ENCODE assay signal across 8 cellular contexts in genomic region chr7:128381161-128381821, GRCh38. TPM values are rescaled to one million over a fixed set of nuclear protein-coding genes. Genes with fewer than 3 reads are reported as not detected.
DNase-seq lines count a peak whose midpoint lies in the region; ATAC-seq, FAIRE-seq and TF ChIP-seq lines count a peak whose summit lies in the region.

No MANE protein-coding gene starts in this region.

- TF ChIP-seq EP300 in stomach (IDR thresholded peaks at IDR 0.05): no peak

- no peaks in the 10 kb centered on the region for H3K27me3 ChIP-seq in stomach

- intact Hi-C loops in Right ventricle myocardium superior (cut with DNase I): no loop called here
- intact Hi-C loops in stomach (cut with DNase I; ENCODE audit: low total_unique reads): no loop called here

- TF ChIP-seq POLR2A in stomach (IDR thresholded peaks at IDR 0.05): no peak

- no peaks in the 10 kb centered on the region for H3K9me3 ChIP-seq in stomach

- no peak overlapping the region for H3K4me3 ChIP-seq in stomach

- no peaks in the 10 kb centered on the region for H3K36me3 ChIP-seq in stomach

- H3K4me1 ChIP-seq in stomach: no peaks in the 10 kb centered on the region

- TF ChIP-seq CTCF in stomach (IDR thresholded peaks at IDR 0.05): peak in 1 of 7 experiments; percentile 19

- peak; percentile 58 for ATAC-seq in Right ventricle myocardium superior (ENCODE audit: poor library complexity)
- ATAC-seq in HG03025 (IDR thresholded peaks at IDR 0.05; ENCODE audit: low FRiP score, unreplicated experiment): no peak

- DNase-seq in activated effector memory CD4-positive, alpha-beta T cell treated with anti-CD3 and anti-CD28 coated beads, Interleukin-2, amount 50 U/mL, for 16 hours: peak; percentile 77
- DNase-seq in activated effector memory CD4-positive, alpha-beta T cell treated with Interleukin-2 at 50 U/mL for 16 hours: no peak
- DNase-seq in activated CD4-positive, alpha-beta T cell treated with anti-CD3 and anti-CD28 coated beads for 48 hours: peak; percentile 74
- DNase-seq in Right ventricle myocardium superior (peak; percentile 65), HTR-8/SVneo (ENCODE audit: insufficient read length, low spot score) (no peak), stomach (no peak)
- peak; percentile 13 for DNase-seq in stimulated activated naive CD4-positive, alpha-beta T cell treated with Interleukin-2 at 50 U/mL for 16 hours (lab: John Stamatoyannopoulos, UW)

- FAIRE-seq in HTR-8/SVneo (lab: Jason Lieb, UNC): no peak

- H3K27ac ChIP-seq in stomach: no peak overlapping the region

- 63 to 67% (median 65%) methylated on average over 17 to 19 of the region's 19 CpGs for WGBS in stomach, 5 donors

RNA-seq across cellular contexts. Expression of gene PRRT4, which starts 19.8 kb away (rescaled TPM):
- 1.2 TPM for total RNA-seq in Right ventricle myocardium superior
- total RNA-seq in stomach: not detected
- 1 to 10 TPM in 1 of 3 donors, under 1 TPM in 1, not detected in 1; 0.12 to 1.2 TPM for polyA plus RNA-seq in stomach

RNA-seq across cellular contexts. Expression of gene IMPDH1, which starts 28.5 kb away (rescaled TPM):
- 20.0 TPM for total RNA-seq in Right ventricle myocardium superior
- 100 to 1,000 TPM in 2 of 5 donors, 10 to 100 TPM in 3; 45.5 to 188 (median 94.4) TPM for total RNA-seq in stomach
- 10 to 100 TPM; 32.7 to 72.3 (median 59.7) TPM for polyA plus RNA-seq in stomach

RNA-seq across cellular contexts. Expression of gene RBM28, which starts 37.6 kb away (rescaled TPM):
- total RNA-seq in Right ventricle myocardium superior (30.3 TPM), stomach (100 to 1,000 TPM in 1 of 5 donors, 10 to 100 TPM in 4; 21.0 to 319 (median 54.8) TPM)
- polyA plus RNA-seq in stomach: 10 to 100 TPM in 2 of 3 donors, 1 to 10 TPM in 1; 8.1 to 18.9 (median 15.6) TPM

Comparison
In these comparisons a context has a peak if more than half of its experiments do, and no peak if none do; other contexts are left out.
1. DNase-seq: peak in activated effector memory CD4-positive, alpha-beta T cell treated with anti-CD3 and anti-CD28 coated beads, Interleukin-2, amount 50 U/mL, for 16 hours (single experiment), activated CD4-positive, alpha-beta T cell treated with anti-CD3 and anti-CD28 coated beads for 48 hours (single experiment), Right ventricle myocardium superior (single experiment) and stimulated activated naive CD4-positive, alpha-beta T cell treated with Interleukin-2 at 50 U/mL for 16 hours (single experiment); none in activated effector memory CD4-positive, alpha-beta T cell treated with Interleukin-2 at 50 U/mL for 16 hours (single experiment), HTR-8/SVneo (single experiment) and stomach (single experiment).